ENCODE assay signal across 8 cellular contexts in the genomic region with DNA sequence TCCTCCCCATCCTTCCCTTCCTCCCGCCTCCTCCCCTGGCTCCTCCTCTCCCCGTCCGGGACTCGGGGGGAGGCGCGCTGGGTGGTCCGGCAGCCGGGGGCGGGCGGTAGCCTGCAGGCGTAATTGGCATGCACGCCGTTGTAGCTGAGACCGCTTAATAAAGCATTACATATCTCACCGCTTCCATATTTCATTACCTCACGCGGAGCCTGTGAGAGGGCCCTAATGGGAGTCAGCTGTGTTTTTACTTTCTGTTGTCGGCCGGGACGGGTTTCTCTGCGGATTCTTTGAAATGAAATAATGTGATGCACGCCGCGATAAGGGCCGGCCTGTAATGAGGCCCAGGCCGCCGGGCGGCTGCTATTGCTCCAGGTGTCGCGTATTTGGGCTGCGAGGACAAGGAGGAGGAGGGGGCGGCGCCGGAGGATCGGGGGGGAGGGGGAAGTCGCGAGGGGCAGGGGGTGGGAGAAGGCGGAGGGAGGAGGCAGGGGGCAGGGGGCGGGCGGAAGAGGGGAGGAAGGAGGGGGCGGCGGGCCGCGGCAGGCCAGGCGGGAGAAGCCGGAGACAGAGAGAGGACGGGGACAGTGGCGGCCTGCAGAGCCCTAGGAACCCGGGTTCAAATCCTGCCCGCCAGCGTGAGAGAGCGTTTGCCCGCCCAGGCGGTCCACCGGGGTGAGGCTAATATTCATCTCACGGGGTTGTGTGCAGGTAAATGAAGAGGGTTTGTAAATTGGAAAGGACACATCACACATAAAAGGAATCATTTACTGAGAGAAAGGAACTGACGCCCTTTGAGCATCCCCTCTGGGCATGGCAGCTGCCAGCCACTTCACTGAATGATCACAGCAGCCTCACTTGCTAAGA.
DNase-seq lines count a peak whose midpoint lies in the region; ATAC-seq, FAIRE-seq and TF ChIP-seq lines count a peak whose summit lies in the region.

No MANE protein-coding gene starts in this region.

- no peaks in the 10 kb centered on the region for H3K9me2 ChIP-seq in PC-3 (replicated peaks; ENCODE audit: low read length)

- H3K27me3 Mint-ChIP-seq in astrocyte (ENCODE audit: low read depth, unreplicated experiment), result peaks cover 29% of the 10 kb centered on the region

- peak overlapping the region; percentile 75 for H2AFZ ChIP-seq in astrocyte (ENCODE audit: low read depth, low read length)
- no peak overlapping the region for H2AFZ ChIP-seq in PC-3 (ENCODE audit: low read length)

- H3K27ac Mint-ChIP-seq in astrocyte (ENCODE audit: unreplicated experiment), result no peak overlapping the region

- intact Hi-C loops in PC-3 (cut with micrococcal nuclease), result no loop called here

- H3K4me1 ChIP-seq in astrocyte (ENCODE audit: insufficient read depth, low read length) (peaks cover 6% of the 10 kb centered on the region), iPS DF 6.9 (ENCODE audit: control insufficient read depth, insufficient read depth, low read length) (peaks cover 3% of the 10 kb centered on the region), rectal smooth muscle tissue (ENCODE audit: control insufficient read depth, insufficient read depth, low read length) (peaks cover 3% of the 10 kb centered on the region), PC-3 (ENCODE audit: insufficient read depth, low read length) (no peaks in the 10 kb centered on the region)

- CTCF ChIA-PET in AG04450 (lab: Charles Lee), result interaction anchor here (1.1 to 1.4 kb wide), 3 partner anchors 96 to 193 kb away, joined by 4 to 5 read pairs (median 4); partner anchors contain the start of gene FOXD2
- CTCF ChIA-PET in PC-3 (lab: Charles Lee), result no interaction called here

- peaks cover 2% of the 10 kb centered on the region for H3K4me1 Mint-ChIP-seq in astrocyte (ENCODE audit: low read depth, unreplicated experiment)

- H3K4me2 ChIP-seq in astrocyte (ENCODE audit: low read length) (peak overlapping the region; percentile 88), PC-3 (ENCODE audit: low read length) (no peak overlapping the region)

- no peaks in the 10 kb centered on the region for H4K20me1 ChIP-seq in astrocyte (ENCODE audit: insufficient read depth, low read length)
- no peaks in the 10 kb centered on the region for H4K20me1 ChIP-seq in PC-3 (ENCODE audit: low read length)

- no peaks in the 10 kb centered on the region for H3F3A ChIP-seq in PC-3 (ENCODE audit: low read length, unreplicated experiment)

- H3K36me3 Mint-ChIP-seq in astrocyte (ENCODE audit: low read depth, unreplicated experiment), result no peaks in the 10 kb centered on the region

- ATAC-seq in PC-3, result no peak
- ATAC-seq in HG02885 (IDR thresholded peaks at IDR 0.05; ENCODE audit: poor library complexity, unreplicated experiment), result no peak

- H3K27me3 ChIP-seq in AG04450 (ENCODE audit: control insufficient read depth, insufficient read depth, low read length), result peaks cover 25% of the 10 kb centered on the region
- peaks cover 8% of the 10 kb centered on the region for H3K27me3 ChIP-seq in astrocyte (ENCODE audit: insufficient read depth, low read length)
- no peaks in the 10 kb centered on the region for H3K27me3 ChIP-seq in iPS DF 6.9 (ENCODE audit: control insufficient read depth, insufficient read depth, low read length)
- H3K27me3 ChIP-seq in rectal smooth muscle tissue (ENCODE audit: control insufficient read depth, insufficient read depth, low read length), result no peaks in the 10 kb centered on the region
- no peaks in the 10 kb centered on the region for H3K27me3 ChIP-seq in PC-3 (ENCODE audit: low read length)

- no CpG with 5 or more reads among the region's 57 CpGs for WGBS in iPS DF 6.9 (ENCODE audit: insufficient coverage, insufficient read length)

- peak overlapping the region; percentile 74 for H3K4me3 Mint-ChIP-seq in astrocyte (ENCODE audit: unreplicated experiment)

- no TSS peak for BruUV-seq in PC-3 (replicated peaks; lab: Mats Ljungman, UMichigan)

- H3K4me3 ChIP-seq in AG04450 (ENCODE audit: low read depth, low read length), result peak overlapping the region; percentile 51
- peak overlapping the region; percentile 25 for H3K4me3 ChIP-seq in HFF-Myc (replicated peaks; ENCODE audit: low read depth, low read length)
- peak overlapping the region; percentile 57 for H3K4me3 ChIP-seq in astrocyte (ENCODE audit: insufficient read depth, low read depth, low read length)
- H3K4me3 ChIP-seq in iPS DF 6.9 (ENCODE audit: low read length), result peak overlapping the region; percentile 23; the same call in 1 of the 2 replicates
- H3K4me3 ChIP-seq in rectal smooth muscle tissue (ENCODE audit: low read length), result peak overlapping the region; percentile 63
- H3K4me3 ChIP-seq in PC-3 (ENCODE audit: low read length), result no peak overlapping the region

- FAIRE-seq in astrocyte (lab: Jason Lieb, UNC), result no peak

- DNase-seq in AG04450 (ENCODE audit: low read depth, low spot score) (peak; percentile 29), HFF-Myc (ENCODE audit: extremely low read depth, low read depth) (peak; percentile 57), astrocyte (ENCODE audit: low read depth) (peak; percentile 82), iPS DF 6.9 (ENCODE audit: low read depth, low spot score) (no peak), PC-3 (no peak), occipital lobe (lab: John Stamatoyannopoulos, UW) (no peak)

- H3K36me3 ChIP-seq in astrocyte (ENCODE audit: insufficient read depth, low read length), result no peaks in the 10 kb centered on the region
- no peaks in the 10 kb centered on the region for H3K36me3 ChIP-seq in iPS DF 6.9 (ENCODE audit: control insufficient read depth, insufficient read depth, low read length)
- H3K36me3 ChIP-seq in rectal smooth muscle tissue (ENCODE audit: control insufficient read depth, insufficient read depth, low read length), result no peaks in the 10 kb centered on the region
- no peaks in the 10 kb centered on the region for H3K36me3 ChIP-seq in PC-3 (ENCODE audit: low read depth, low read length)

- H3K9ac ChIP-seq in astrocyte (ENCODE audit: low read length) (peak overlapping the region; percentile 55), rectal smooth muscle tissue (ENCODE audit: low read length) (peak overlapping the region; percentile 12), PC-3 (ENCODE audit: low read length) (no peak overlapping the region)

- no peak for TF ChIP-seq CTCF in AG04450 (IDR thresholded peaks at IDR 0.05; ENCODE audit: low read depth, low read length)
- no peak for TF ChIP-seq CTCF in HFF-Myc (IDR thresholded peaks at IDR 0.05; ENCODE audit: low read depth, low read length, missing control alignments)
- no peak for TF ChIP-seq CTCF in astrocyte (IDR thresholded peaks at IDR 0.05; ENCODE audit: insufficient read depth, low read depth, low read length)
- no peak for TF ChIP-seq CTCF in PC-3 (conservative IDR thresholded peaks at IDR 0.05; ENCODE audit: low read depth, low read length)

- POLR2A ChIA-PET in AG04450 (lab: Yijun Ruan, JAX), result no interaction called here
- POLR2A ChIA-PET in PC-3 (lab: Charles Lee; ENCODE audit: unreplicated experiment), result no interaction called here

- H3K9me3 Mint-ChIP-seq in astrocyte (ENCODE audit: unreplicated experiment), result peaks cover 4% of the 10 kb centered on the region

- H3K9me3 ChIP-seq in AG04450 (ENCODE audit: control insufficient read depth, insufficient read depth, low read length), result no peaks in the 10 kb centered on the region
- H3K9me3 ChIP-seq in astrocyte (ENCODE audit: insufficient read depth, low read depth, low read length), result peaks cover 8% of the 10 kb centered on the region
- H3K9me3 ChIP-seq in iPS DF 6.9 (ENCODE audit: control insufficient read depth, insufficient read depth, low read length), result no peaks in the 10 kb centered on the region
- peaks cover 6% of the 10 kb centered on the region for H3K9me3 ChIP-seq in PC-3 (ENCODE audit: low read length)

- no peaks in the 10 kb centered on the region for H3K79me2 ChIP-seq in astrocyte (ENCODE audit: insufficient read depth, low read length)
- H3K79me2 ChIP-seq in PC-3 (ENCODE audit: low read length), result no peaks in the 10 kb centered on the region

- H3K27ac ChIP-seq in AG04450 (ENCODE audit: low read depth, low read length) (peak overlapping the region; percentile 11), astrocyte (ENCODE audit: low read depth, low read length) (no peak overlapping the region), iPS DF 6.9 (ENCODE audit: low read length) (no peak overlapping the region), rectal smooth muscle tissue (ENCODE audit: low read depth, low read length) (peak overlapping the region; percentile 30), PC-3 (ENCODE audit: low read length) (no peak overlapping the region)

Comparison
In these comparisons a context has a peak if more than half of its experiments do, and no peak if none do; other contexts are left out.
1. DNase-seq: peak in AG04450 (single experiment), HFF-Myc (single experiment) and astrocyte (single experiment); none in iPS DF 6.9 (single experiment), PC-3 (single experiment) and occipital lobe (single experiment).
2. H3K27ac ChIP-seq: peak in AG04450 (single experiment) and rectal smooth muscle tissue (single experiment); none in astrocyte (single experiment), iPS DF 6.9 (single experiment) and PC-3 (single experiment).